In the genomic region with DNA sequence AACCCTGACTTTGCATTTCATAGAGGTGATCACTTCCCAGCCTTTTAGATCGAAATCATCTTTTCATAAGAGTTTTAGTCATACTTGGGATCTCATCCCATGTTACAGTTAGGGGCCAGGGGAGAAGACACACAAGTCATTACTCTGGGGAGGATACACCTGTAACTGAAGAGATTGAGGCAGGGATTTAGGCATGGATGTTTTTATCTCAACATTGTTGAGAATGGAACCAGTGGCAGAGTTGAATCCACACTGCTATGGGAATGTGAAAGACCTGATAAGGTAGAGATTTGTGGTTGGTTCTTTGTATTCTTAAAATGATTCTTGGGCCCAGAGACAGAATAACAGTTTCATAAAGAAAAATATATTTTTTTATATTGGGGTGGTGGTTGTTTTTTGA, we compare ENCODE assay signal across 30 cellular contexts. TPM values are rescaled to one million over a fixed set of nuclear protein-coding genes. Genes with fewer than 3 reads are reported as not detected.
DNase-seq lines count a peak whose midpoint lies in the region; ATAC-seq, FAIRE-seq and TF ChIP-seq lines count a peak whose summit lies in the region.
"Had no signal": no experiment of that assay in that cellular context is flagged by ENCODE, and none has a peak within 500 bp of the region (broad histone marks: within the 10 kb centered on the region; RNA-seq: fewer than 3 reads in every experiment).

No MANE protein-coding gene starts in this region.

- H4K20me1 ChIP-seq in IMR-90 (ENCODE audit: insufficient read depth, low read length): peaks cover 5% of the 10 kb centered on the region

- H3K9ac ChIP-seq in IMR-90 (ENCODE audit: low read depth, low read length) (no peak overlapping the region), mesendoderm (ENCODE audit: low read length) (no peak overlapping the region), kidney (ENCODE audit: low read length in 2 of 2) (no peak overlapping the region), endodermal cell (ENCODE audit: extremely low read depth, low read length, poor library complexity, severe bottlenecking) (no peak overlapping the region)
- H3K9ac ChIP-seq: KMS-11 had no signal

- H4K8ac ChIP-seq in IMR-90 (ENCODE audit: low read depth in 2 of 2, low read length in 2 of 2) (no peak overlapping the region), mesendoderm (ENCODE audit: low read depth, low read length) (no peak overlapping the region)

- 0 out of 2 replicates have a peak overlapping the region, but pooled peaks have one; percentile 3 for H3K56ac ChIP-seq in IMR-90 (ENCODE audit: extremely low read depth, insufficient read depth, low read length)
- no peak overlapping the region for H3K56ac ChIP-seq in mesendoderm (ENCODE audit: low read length)

- no peaks in the 10 kb centered on the region for H3K9me3 ChIP-seq in IMR-90 (ENCODE audit: control insufficient read depth, insufficient read depth, low read length)
- no peaks in the 10 kb centered on the region for H3K9me3 ChIP-seq in adrenal gland (replicated peaks in 1 of 3)
- no peaks in the 10 kb centered on the region for H3K9me3 ChIP-seq in suprapubic skin
- H3K9me3 ChIP-seq in kidney (ENCODE audit: control insufficient read depth in 1 of 2, low read length in 2 of 2): no peaks in the 10 kb centered on the region
- H3K9me3 ChIP-seq in endodermal cell (ENCODE audit: control insufficient read depth, low read length): peaks cover 10% of the 10 kb centered on the region
- H3K9me3 ChIP-seq: body of pancreas, Peyer's patch had no signal

- TF ChIP-seq RAD21 in IMR-90 (IDR thresholded peaks at IDR 0.05; ENCODE audit: low read length): no peak

- no peak overlapping the region for H2AFZ ChIP-seq in IMR-90 (replicated peaks; ENCODE audit: low read length, poor library complexity)

- peaks cover 71% of the 10 kb centered on the region for H3K36me3 Mint-ChIP-seq in endodermal cell (ENCODE audit: low read depth)

- dilution Hi-C loops in IMR-90 (cut with HindIII; ENCODE audit: low sequenced_read_pairs, unreplicated experiment): no loop called here

- H3K23ac ChIP-seq in IMR-90 (ENCODE audit: low read depth, low read length) (no peak overlapping the region), mesendoderm (ENCODE audit: low read length) (no peak overlapping the region)

- no peak for FAIRE-seq in kidney (lab: Jason Lieb, UNC)
- FAIRE-seq: TTC549, urothelium cell line had no signal

- no peak overlapping the region for H3K4me2 ChIP-seq in IMR-90 (ENCODE audit: low read depth, low read length)
- no peak overlapping the region for H3K4me2 ChIP-seq in mesendoderm (ENCODE audit: low read length)
- H3K4me2 ChIP-seq: KMS-11 had no signal

- H2BK15ac ChIP-seq in IMR-90 (ENCODE audit: low read depth, low read length): peak overlapping the region; percentile 42; the same call in 1 of the 3 replicates
- no peak overlapping the region for H2BK15ac ChIP-seq in mesendoderm (replicated peaks; ENCODE audit: low read depth)

- peaks cover 14% of the 10 kb centered on the region for H3K9me3 Mint-ChIP-seq in endodermal cell

- 0 out of 2 replicates have a peak overlapping the region, but pooled peaks have one; percentile 28 for H4K91ac ChIP-seq in IMR-90 (ENCODE audit: insufficient read depth, low read depth, low read length)

- H3K79me1 ChIP-seq in IMR-90 (ENCODE audit: low read depth in 1 of 2, low read length in 2 of 2) (peaks cover 0 to 31% of the 10 kb centered on the region in 2 experiments; a peak in 2 of 4 replicates), mesendoderm (ENCODE audit: low read length) (no peaks in the 10 kb centered on the region)

- no peak overlapping the region for H3K27ac Mint-ChIP-seq in endodermal cell
- H3K27ac Mint-ChIP-seq: H9, memory B cell had no signal

- H3K27ac ChIP-seq in IMR-90 (ENCODE audit: insufficient read depth, low read length): no peak overlapping the region
- peak overlapping the region in 4 of 5 donors; percentile 50 to 89 (median 86) for H3K27ac ChIP-seq in adrenal gland
- no peak overlapping the region for H3K27ac ChIP-seq in mesendoderm (ENCODE audit: low read depth, low read length)
- peak overlapping the region; percentile 82 for H3K27ac ChIP-seq in suprapubic skin
- H3K27ac ChIP-seq in kidney (ENCODE audit: low read depth in 2 of 2, low read length in 2 of 2): no peak overlapping the region
- H3K27ac ChIP-seq in endodermal cell (ENCODE audit: low read depth, low read length): no peak overlapping the region
- H3K27ac ChIP-seq: body of pancreas, KMS-11 had no signal

- TF ChIP-seq POLR2A in IMR-90 (IDR thresholded peaks at IDR 0.05; ENCODE audit: low read depth, low read length) (no peak), adrenal gland (IDR thresholded peaks at IDR 0.05) (no peak), suprapubic skin (IDR thresholded peaks at IDR 0.05) (no peak)

- H3K36me3 ChIP-seq in IMR-90 (ENCODE audit: control insufficient read depth, insufficient read depth, low read length): peaks cover 11% of the 10 kb centered on the region
- peaks cover 0 to 26% of the 10 kb centered on the region in 2 donors for H3K36me3 ChIP-seq in adrenal gland (replicated peaks in 1 of 2)
- H3K36me3 ChIP-seq in mesendoderm (ENCODE audit: control insufficient read depth, insufficient read depth, low read length): peaks cover 8% of the 10 kb centered on the region
- peaks cover 23% of the 10 kb centered on the region for H3K36me3 ChIP-seq in suprapubic skin
- H3K36me3 ChIP-seq in kidney (ENCODE audit: control insufficient read depth in 1 of 2, insufficient read depth in 2 of 2, low read length in 2 of 2): peaks cover 8 to 17% of the 10 kb centered on the region in 2 donors
- peaks cover 70% of the 10 kb centered on the region for H3K36me3 ChIP-seq in endodermal cell (ENCODE audit: control insufficient read depth, insufficient read depth, low read length)

- POLR2A ChIA-PET in IMR-90 (lab: Charles Lee; ENCODE audit: unreplicated experiment): no interaction called here

- TF ChIP-seq EP300 in suprapubic skin (IDR thresholded peaks at IDR 0.05): no peak

- peaks cover 33% of the 10 kb centered on the region for H3K9me1 ChIP-seq in IMR-90 (ENCODE audit: insufficient read depth, low read length)

- peaks cover 3% of the 10 kb centered on the region for H3K4me1 Mint-ChIP-seq in endodermal cell
- H3K4me1 Mint-ChIP-seq: H9 had no signal

- no TSS peak for BruUV-seq in IMR-90 (replicated peaks; lab: Mats Ljungman, UMichigan)

- ATAC-seq in IMR-90 (ENCODE audit: low read depth): no peak
- no peak for ATAC-seq in HG03045 (IDR thresholded peaks at IDR 0.05; ENCODE audit: unreplicated experiment)
- ATAC-seq: activated CD4-positive, CD25-positive, alpha-beta regulatory T cell treated with anti-CD3 and anti-CD28 coated beads, Interleukin-2, amount 50 U/mL, for 24 hours; body of pancreas had no signal

- peak overlapping the region; percentile 37; the same call in 1 of the 2 replicates for H2BK120ac ChIP-seq in IMR-90 (ENCODE audit: low read depth, low read length)
- H2BK120ac ChIP-seq in mesendoderm (ENCODE audit: low read depth, low read length): no peak overlapping the region

- DNase-seq in IMR-90: no peak
- no peak for DNase-seq in adrenal gland
- DNase-seq in mesendoderm: peak; percentile 32
- DNase-seq in suprapubic skin (ENCODE audit: low spot score in 2 of 2): no peak
- DNase-seq in kidney: no peak
- DNase-seq in endodermal cell: no peak
- no peak for DNase-seq in NCI-H526 treated with DMSO at 0.1 percent for 48 hours (lab: John Stamatoyannopoulos, UW)
- DNase-seq: activated CD4-positive, alpha-beta T cell treated with anti-CD3 and anti-CD28 coated beads, Interleukin-2, amount 50 U/mL, for 48 hours; activated gamma-delta T cell; body of pancreas; Calu3; DMS79 treated with DMSO at 0.1 percent for 48 hours; dorsolateral prefrontal cortex; H9; head of caudate nucleus; MM.1S; naive B cell; NCI-H2081 treated with DMSO at 0.1 percent for 48 hours; NCI-H226; occipital lobe; Peyer's patch; SIG-M5 had no signal

- H4K5ac ChIP-seq in IMR-90 (ENCODE audit: low read depth, low read length): no peak overlapping the region
- H4K5ac ChIP-seq in mesendoderm (ENCODE audit: low read length): no peak overlapping the region

- no peak overlapping the region for H3K4me3 Mint-ChIP-seq in endodermal cell
- H3K4me3 Mint-ChIP-seq: CD14-positive monocyte, H9, memory B cell, naive B cell had no signal

- H3K18ac ChIP-seq in IMR-90 (ENCODE audit: low read depth, low read length) (no peak overlapping the region), mesendoderm (ENCODE audit: low read length) (no peak overlapping the region)

- H3K14ac ChIP-seq in IMR-90 (replicated peaks; ENCODE audit: low read depth, low read length): no peak overlapping the region

- H3K27me3 ChIP-seq in IMR-90 (ENCODE audit: control insufficient read depth, insufficient read depth, low read length) (no peaks in the 10 kb centered on the region), adrenal gland (no peaks in the 10 kb centered on the region), mesendoderm (ENCODE audit: insufficient read depth, low read length, poor library complexity) (no peaks in the 10 kb centered on the region), suprapubic skin (no peaks in the 10 kb centered on the region), endodermal cell (ENCODE audit: control insufficient read depth, insufficient read depth, low read length, poor library complexity, severe bottlenecking) (no peaks in the 10 kb centered on the region)
- H3K27me3 ChIP-seq: body of pancreas, dorsolateral prefrontal cortex, Peyer's patch had no signal

- no CpG with 5 or more reads among the region's 1 CpG for WGBS in IMR-90 (ENCODE audit: extremely low coverage in 2 of 2, insufficient read length in 1 of 2), 2 experiments
- WGBS in adrenal gland, 4 donors: 94 to 100% (median 97%) methylated on average over 1 of the region's 1 CpG
- WGBS in mesendoderm (ENCODE audit: extremely low coverage, insufficient coverage, low lambda C conversion rate): no CpG with 5 or more reads among the region's 1 CpG
- 78% methylated on average over 1 of the region's 1 CpG for WGBS in suprapubic skin
- WGBS in endodermal cell (ENCODE audit: insufficient coverage in 1 of 2, insufficient read length in 1 of 2), 2 experiments: 96% methylated on average over 1 of the region's 1 CpG; no CpG with 5 or more reads in 1 of the 2 experiments

- in situ Hi-C loops in IMR-90 (cut with MboI; ENCODE audit: low sequenced_read_pairs): no loop called here

- H3K4ac ChIP-seq in IMR-90 (ENCODE audit: low read depth, low read length): peak overlapping the region; percentile 86; the same call in 1 of the 2 replicates
- no peak overlapping the region for H3K4ac ChIP-seq in mesendoderm (ENCODE audit: low read depth, low read length)

- CTCF ChIA-PET in IMR-90 (lab: Yijun Ruan, JAX): no interaction called here

- peaks cover 30% of the 10 kb centered on the region for H3K4me1 ChIP-seq in IMR-90 (ENCODE audit: control insufficient read depth, insufficient read depth, low read length)
- peaks cover 34 to 51% of the 10 kb centered on the region in 2 donors for H3K4me1 ChIP-seq in adrenal gland (replicated peaks in 1 of 2)
- H3K4me1 ChIP-seq in mesendoderm (ENCODE audit: control insufficient read depth, low read depth, low read length): no peaks in the 10 kb centered on the region
- peaks cover 37% of the 10 kb centered on the region for H3K4me1 ChIP-seq in suprapubic skin
- peaks cover 17 to 25% of the 10 kb centered on the region in 2 donors for H3K4me1 ChIP-seq in kidney (ENCODE audit: control insufficient read depth in 1 of 2, insufficient read depth in 1 of 2, low read depth in 1 of 2, low read length in 2 of 2)
- H3K4me1 ChIP-seq in endodermal cell (ENCODE audit: control insufficient read depth, insufficient read depth, low read length): peaks cover 12% of the 10 kb centered on the region
- H3K4me1 ChIP-seq: body of pancreas had no signal

- H2AK5ac ChIP-seq in IMR-90 (ENCODE audit: low read depth, low read length) (peak overlapping the region; percentile 71; the same call in 1 of the 2 replicates), mesendoderm (ENCODE audit: low read length) (no peak overlapping the region)

- H2BK5ac ChIP-seq in IMR-90 (ENCODE audit: low read depth, low read length, poor library complexity, severe bottlenecking) (no peak overlapping the region), mesendoderm (ENCODE audit: low read length) (no peak overlapping the region)

- no peak overlapping the region for H2AK9ac ChIP-seq in IMR-90 (replicated peaks; ENCODE audit: low read depth, low read length, poor library complexity)

- H2BK20ac ChIP-seq in IMR-90 (ENCODE audit: low read depth, low read length): peak overlapping the region; percentile 87; the same call in 1 of the 2 replicates

- H3K4me3 ChIP-seq in IMR-90 (ENCODE audit: insufficient read depth, low read depth, low read length): no peak overlapping the region
- no peak overlapping the region for H3K4me3 ChIP-seq in adrenal gland
- H3K4me3 ChIP-seq in mesendoderm (ENCODE audit: low read length): no peak overlapping the region
- H3K4me3 ChIP-seq in suprapubic skin: no peak overlapping the region
- H3K4me3 ChIP-seq in kidney (ENCODE audit: low read length in 2 of 2): no peak overlapping the region
- no peak overlapping the region for H3K4me3 ChIP-seq in endodermal cell (ENCODE audit: low read length)
- H3K4me3 ChIP-seq: body of pancreas, dorsolateral prefrontal cortex, Peyer's patch, smooth muscle cell had no signal

- no peak for TF ChIP-seq CTCF in IMR-90 (conservative IDR thresholded peaks at IDR 0.05; ENCODE audit: low read depth, low read length)
- TF ChIP-seq CTCF in adrenal gland (IDR thresholded peaks at IDR 0.05): no peak
- TF ChIP-seq CTCF in suprapubic skin (IDR thresholded peaks at IDR 0.05): no peak
- no peak for TF ChIP-seq CTCF in kidney (IDR thresholded peaks at IDR 0.05; ENCODE audit: borderline replicate concordance, extremely low read depth, insufficient read depth)
- TF ChIP-seq CTCF in endodermal cell (conservative IDR thresholded peaks at IDR 0.05): no peak

- H3K79me2 ChIP-seq in mesendoderm (ENCODE audit: control insufficient read depth, insufficient read depth, low read length): no peaks in the 10 kb centered on the region

- intact Hi-C loops in IMR-90 (cut with micrococcal nuclease): no loop called here
- intact Hi-C loops in adrenal gland (cut with DNase I): no loop called here
- intact Hi-C loops in kidney (cut with DNase I): no loop called here

- no peaks in the 10 kb centered on the region for H3K27me3 Mint-ChIP-seq in endodermal cell (ENCODE audit: insufficient read depth)
- H3K27me3 Mint-ChIP-seq: memory B cell, naive B cell had no signal

RNA-seq across cellular contexts. Expression of a gene that starts 16.2 kb away (rescaled TPM):
- total RNA-seq in IMR-90 (2012; rRNA removed) (1.9 and 3.6 TPM in 2 replicates), adrenal gland (100 to 1,000 TPM in 3 of 8 donors, 10 to 100 TPM in 5; 20.7 to 110 (median 73.1) TPM), suprapubic skin (10 to 100 TPM; 27.4 to 42.3 (median 29.3) TPM), kidney (45.3 TPM), endodermal cell (not detected)
- polyA plus RNA-seq in IMR-90 (2012; rRNA removed) (13.2 and 13.8 TPM in 2 replicates), adrenal gland (100 to 1,000 TPM in 2 of 3 donors, 1 to 10 TPM in 1; 5.1 to 251 (median 177) TPM), kidney (ENCODE audit: insufficient read depth, low read depth, low replicate concordance) (284 TPM)
- 20.2 and 52.4 TPM in 2 replicates for polyA plus RNA-seq in IMR-90 (2012; cell fraction: cytosol; rRNA removed)
- polyA plus RNA-seq in IMR-90 (2012; cell fraction: nucleus; rRNA removed; ENCODE audit: low replicate concordance): 7.8 and 10.6 TPM in 2 replicates
- 0.14 TPM for polyA plus RNA-seq in mesendoderm (2013, experiment 1 of 2)
- 0.08 TPM for polyA plus RNA-seq in mesendoderm (2013, experiment 2 of 2)
- polyA plus RNA-seq in endodermal cell (2013, experiment 1 of 2): not detected
- 0.29 TPM for polyA plus RNA-seq in endodermal cell (2013, experiment 2 of 2)
- total RNA-seq: Calu3, H9, smooth muscle cell had no signal
- polyA plus RNA-seq: smooth muscle cell had no signal

RNA-seq across cellular contexts. Expression of a gene that starts 33.8 kb away (rescaled TPM):
- total RNA-seq in IMR-90 (2012; rRNA removed) (62.2 and 96.9 TPM in 2 replicates), adrenal gland (100 to 1,000 TPM in 4 of 8 donors, 10 to 100 TPM in 4; 72.9 to 214 (median 97.7) TPM), suprapubic skin (100 to 1,000 TPM in 1 of 4 donors, 10 to 100 TPM in 3; 72.1 to 216 (median 88.7) TPM), kidney (43.8 TPM), endodermal cell (10 to 100 TPM; 61.2 to 69.4 TPM)
- polyA plus RNA-seq in IMR-90 (2012; rRNA removed) (52.8 and 61.6 TPM in 2 replicates), adrenal gland (10 to 100 TPM; 68.9 to 80.2 (median 73.4) TPM), kidney (ENCODE audit: insufficient read depth, low read depth, low replicate concordance) (71.8 TPM)
- 39.4 and 46.8 TPM in 2 replicates for polyA plus RNA-seq in IMR-90 (2012; cell fraction: cytosol; rRNA removed)
- 22.4 and 65.7 TPM in 2 replicates for polyA plus RNA-seq in IMR-90 (2012; cell fraction: nucleus; rRNA removed; ENCODE audit: low replicate concordance)
- 59.3 TPM for polyA plus RNA-seq in mesendoderm (2013, experiment 1 of 2)
- polyA plus RNA-seq in mesendoderm (2013, experiment 2 of 2): 59.2 TPM
- polyA plus RNA-seq in endodermal cell (2013, experiment 1 of 2): 61.4 TPM
- 54.6 TPM for polyA plus RNA-seq in endodermal cell (2013, experiment 2 of 2)

RNA-seq across cellular contexts. Expression of a gene that starts 33.9 kb away (rescaled TPM):
- total RNA-seq in IMR-90 (2012; rRNA removed) (57.2 and 57.7 TPM in 2 replicates), adrenal gland (100 to 1,000 TPM in 4 of 8 donors, 10 to 100 TPM in 4; 80.1 to 143 (median 99.2) TPM), suprapubic skin (100 to 1,000 TPM; 143 to 311 (median 175) TPM), kidney (71.5 TPM), endodermal cell (10 to 100 TPM; 63.7 to 69.7 TPM)
- polyA plus RNA-seq in IMR-90 (2012; rRNA removed) (58.0 and 59.6 TPM in 2 replicates), adrenal gland (100 to 1,000 TPM in 1 of 3 donors, 10 to 100 TPM in 2; 30.1 to 148 (median 34.7) TPM), kidney (ENCODE audit: insufficient read depth, low read depth, low replicate concordance) (60.2 TPM)
- polyA plus RNA-seq in IMR-90 (2012; cell fraction: cytosol; rRNA removed): 36.8 and 44.6 TPM in 2 replicates
- 30.2 and 63.6 TPM in 2 replicates for polyA plus RNA-seq in IMR-90 (2012; cell fraction: nucleus; rRNA removed; ENCODE audit: low replicate concordance)
- polyA plus RNA-seq in mesendoderm (2013, experiment 1 of 2): 41.9 TPM
- 43.4 TPM for polyA plus RNA-seq in mesendoderm (2013, experiment 2 of 2)
- polyA plus RNA-seq in endodermal cell (2013, experiment 1 of 2): 51.6 TPM
- 45.0 TPM for polyA plus RNA-seq in endodermal cell (2013, experiment 2 of 2)

Comparison
In these comparisons a context has a peak if more than half of its experiments do, and no peak if none do; other contexts are left out.
1. H3K27ac ChIP-seq: peak in adrenal gland (4 of 5) and suprapubic skin (single experiment); none in IMR-90 (single experiment), mesendoderm (single experiment), kidney (0 of 2) and endodermal cell (single experiment).